22 cellular contexts compared by ENCODE assay signal in the genomic region with DNA sequence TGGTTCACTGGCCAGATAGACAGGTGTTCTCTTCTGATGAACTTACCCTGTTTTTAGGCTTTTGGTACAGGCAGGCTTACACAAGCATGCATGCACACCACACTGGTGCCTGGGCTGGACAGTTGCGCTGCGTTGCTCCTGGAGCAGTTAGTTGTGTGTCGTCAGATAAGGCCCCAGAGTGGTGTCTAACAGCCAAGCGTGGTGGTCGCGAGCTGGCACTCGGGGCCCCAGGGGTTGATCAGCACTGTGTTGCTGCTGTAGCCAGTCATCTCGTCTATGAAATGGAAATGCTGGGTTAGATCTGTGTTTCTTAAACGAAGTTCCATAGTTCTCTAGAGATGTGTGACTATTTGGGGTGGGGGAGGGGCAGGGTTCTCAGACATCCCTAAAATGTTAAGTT. TPM values are rescaled to one million over a fixed set of nuclear protein-coding genes. Genes with fewer than 3 reads are reported as not detected.
"Had no signal": no experiment of that assay in that cellular context is flagged by ENCODE, and none has a peak within 500 bp of the region (broad histone marks: within the 10 kb centered on the region; RNA-seq: fewer than 3 reads in every experiment).

No MANE protein-coding gene starts in this region.

- FAIRE-seq: keratinocyte, urothelium cell line had no signal

- H3K4me2 ChIP-seq: smooth muscle cell had no signal

- H3K27me3 Mint-ChIP-seq: naive B cell; stimulated activated naive B cell treated with anti-CD40 and anti-IgM and Interleukin-4, amounts not matched to agents 10 μg/mL and 1 μg/mL and 100 μg/mL, for 72 hours had no signal

- DNase-seq: activated CD4-positive, alpha-beta T cell treated with anti-CD3 and anti-CD28 coated beads for 1 hour; activated CD4-positive, alpha-beta T cell treated with anti-CD3 and anti-CD28 coated beads, Interleukin-2, amount 50 U/mL, for 1 hour; activated gamma-delta T cell; activated naive CD4-positive, alpha-beta T cell treated with anti-CD3 and anti-CD28 coated beads, Interleukin-2, amount 50 U/mL, for 16 hours; colonic mucosa; dorsolateral prefrontal cortex; esophagus squamous epithelium; gastrocnemius medialis; heart left ventricle; lower lobe of right lung; naive B cell; sigmoid colon; stimulated activated CD4-positive, alpha-beta T cell treated with anti-CD3 and anti-CD28 coated beads, Interleukin-15, amount 100 ng/mL, for 24 hours; stimulated activated naive B cell treated with anti-CD40 and anti-IgM and Interleukin-4, amounts not matched to agents 10 μg/mL and 1 μg/mL and 100 μg/mL, for 72 hours; transverse colon had no signal

- H3K27ac ChIP-seq: ascending aorta, colonic mucosa, esophagus squamous epithelium, gastrocnemius medialis, heart left ventricle, lower lobe of right lung, sigmoid colon, transverse colon had no signal

- H3K4me1 ChIP-seq: ascending aorta, colonic mucosa, esophagus squamous epithelium, gastrocnemius medialis, heart left ventricle, lower lobe of right lung, sigmoid colon, transverse colon had no signal

- H3K27me3 ChIP-seq: ascending aorta, colonic mucosa, dorsolateral prefrontal cortex, esophagus squamous epithelium, gastrocnemius medialis, heart left ventricle, sigmoid colon, transverse colon had no signal

- ATAC-seq: gastrocnemius medialis, heart left ventricle, lower lobe of right lung had no signal

- H3K27ac Mint-ChIP-seq: naive B cell; stimulated activated naive B cell treated with anti-CD40 and anti-IgM and Interleukin-4, amounts not matched to agents 10 μg/mL and 1 μg/mL and 100 μg/mL, for 72 hours had no signal

- H3K4me3 ChIP-seq: ascending aorta, colonic mucosa, dorsolateral prefrontal cortex, esophagus squamous epithelium, gastrocnemius medialis, heart left ventricle, lower lobe of right lung, sigmoid colon, smooth muscle cell, transverse colon had no signal

- H3K9me3 Mint-ChIP-seq: naive B cell; stimulated activated naive B cell treated with anti-CD40 and anti-IgM and Interleukin-4, amounts not matched to agents 10 μg/mL and 1 μg/mL and 100 μg/mL, for 72 hours had no signal

- H3K4me3 Mint-ChIP-seq: naive B cell; stimulated activated naive B cell treated with anti-CD40 and anti-IgM and Interleukin-4, amounts not matched to agents 10 μg/mL and 1 μg/mL and 100 μg/mL, for 72 hours had no signal

- H3K9me3 ChIP-seq: ascending aorta, colonic mucosa, esophagus squamous epithelium, gastrocnemius medialis, heart left ventricle, lower lobe of right lung, sigmoid colon, transverse colon had no signal

RNA-seq across cellular contexts. Expression of gene TEX29, which starts 24.5 kb away (rescaled TPM):
- total RNA-seq: activated CD8-positive, alpha-beta memory T cell treated with anti-CD3 and anti-CD28 coated beads for 36 hours; ascending aorta; esophagus squamous epithelium; renal cortical epithelial cell; temporal lobe; transverse colon had no signal
